In genomic region chr1:28766532-28767183, GRCh38 we compare ENCODE assay signal across 3 cellular contexts.
TF ChIP-seq lines count a peak whose summit lies in the region.

No MANE protein-coding gene starts in this region.

TF ChIP-seq in HEK293, 187 proteins besides CTCF, POLR2A, EP300 and RAD21 (continues in another document):
- no peak for TF ChIP-seq ZNF518A (tag by site-specific recombination; conservative IDR thresholded peaks at IDR 0.05; ENCODE audit: low read depth)
- peak; percentile 43 for TF ChIP-seq ZNF585B (tag by site-specific recombination; IDR thresholded peaks at IDR 0.05)
- no peak for TF ChIP-seq ZNF558 (tag by site-specific recombination; IDR thresholded peaks at IDR 0.05)
- TF ChIP-seq GLI2 (tag by site-specific recombination; IDR thresholded peaks at IDR 0.05; ENCODE audit: borderline replicate concordance, low read depth), result no peak
- TF ChIP-seq ZNF654 (tag by site-specific recombination; IDR thresholded peaks at IDR 0.05; ENCODE audit: low read depth), result no peak
- TF ChIP-seq GLIS1 (tag by site-specific recombination; IDR thresholded peaks at IDR 0.05), result peak; percentile 78
- TF ChIP-seq ZNF121 (tag by site-specific recombination; IDR thresholded peaks at IDR 0.05), result no peak
- no peak for TF ChIP-seq REST (tag by site-specific recombination; IDR thresholded peaks at IDR 0.05)
- TF ChIP-seq ZNF426 (tag by site-specific recombination; IDR thresholded peaks at IDR 0.05), result no peak

TF ChIP-seq in HepG2, 621 proteins besides CTCF, POLR2A, EP300 and RAD21:
- no peak for TF ChIP-seq ZNF569 (CRISPR knock-in tag; IDR thresholded peaks at IDR 0.05; ENCODE audit: borderline replicate concordance)
- TF ChIP-seq ZNF138 (CRISPR knock-in tag; IDR thresholded peaks at IDR 0.05; ENCODE audit: low read depth), result no peak
- peak; percentile 64; the same call in 1 of the 2 replicates for TF ChIP-seq CEBPB (IDR thresholded peaks at IDR 0.05; ENCODE audit: borderline replicate concordance, low read depth, low read length)
- TF ChIP-seq ZNF350 (CRISPR knock-in tag; IDR thresholded peaks at IDR 0.05; ENCODE audit: borderline replicate concordance, low read depth), result no peak
- TF ChIP-seq SNAPC2 (CRISPR knock-in tag; IDR thresholded peaks at IDR 0.05), result no peak
- 0 out of 2 replicates have a peak, but pooled peaks have one; percentile 10 for TF ChIP-seq ZNF460 (CRISPR knock-in tag; IDR thresholded peaks at IDR 0.05; ENCODE audit: borderline replicate concordance)

TF ChIP-seq in SK-N-SH treated with all-trans-retinoic acid at 6 μM for 48 hours, 23 proteins besides CTCF, POLR2A, EP300 and RAD21:
- TF ChIP-seq GLIS3 (CRISPR knock-in tag; IDR thresholded peaks at IDR 0.05), result no peak
- no peak for TF ChIP-seq ZNF70 (CRISPR knock-in tag; IDR thresholded peaks at IDR 0.05)
TF ChIP-seq in SK-N-SH treated with all-trans-retinoic acid at 6 μM for 48 hours: peak in this region for 0.
